21 cellular contexts compared by ENCODE assay signal in genomic region chr1:66562561-66562960, GRCh38. TPM values are rescaled to one million over a fixed set of nuclear protein-coding genes. Genes with fewer than 3 reads are reported as not detected.
DNase-seq lines count a peak whose midpoint lies in the region; FAIRE-seq and TF ChIP-seq lines count a peak whose summit lies in the region.
"Had no signal": no experiment of that assay in that cellular context is flagged by ENCODE, and none has a peak within 500 bp of the region (broad histone marks: within the 10 kb centered on the region; RNA-seq: fewer than 3 reads in every experiment).

No MANE protein-coding gene starts in this region.

- H3K27me3 ChIP-seq in breast epithelium (no peaks in the 10 kb centered on the region), endothelial cell of umbilical vein (ENCODE audit: control insufficient read depth in 2 of 2, insufficient read depth in 2 of 2, low read length in 2 of 2) (no peaks in the 10 kb centered on the region), trophoblast cell (ENCODE audit: insufficient read depth, low read length) (no peaks in the 10 kb centered on the region), transverse colon (no peaks in the 10 kb centered on the region), prostate gland (replicated peaks; ENCODE audit: insufficient read depth) (no peaks in the 10 kb centered on the region), MG63 (no peaks in the 10 kb centered on the region)

- H3K9me3 Mint-ChIP-seq in MCF 10A (ENCODE audit: unreplicated experiment), result no peaks in the 10 kb centered on the region
- H3K9me3 Mint-ChIP-seq: IgD-negative memory B cell had no signal

- H3K79me1 ChIP-seq in trophoblast cell (ENCODE audit: low read length), result peaks cover 4% of the 10 kb centered on the region

- intact Hi-C loops in MCF 10A (cut with micrococcal nuclease) (loop anchor here (5.0 kb wide), 2 partner anchors 310 to 370 kb away; no protein-coding TSS in a partner anchor), breast epithelium (cut with DNase I; ENCODE audit: low total_unique reads) (no loop called here), endothelial cell of umbilical vein (cut with micrococcal nuclease) (loop anchor here (5.0 to 10.0 kb wide), 3 partner anchors 115 to 1138 kb away; partner anchors contain the start of genes LEPR and LEPROT), transverse colon (cut with DNase I; ENCODE audit: low total_unique reads) (no loop called here), prostate gland (cut with DNase I) (no loop called here)

- H3K4me2 ChIP-seq in endothelial cell of umbilical vein (ENCODE audit: insufficient read depth, low read length) (no peak overlapping the region), trophoblast cell (ENCODE audit: low read length) (no peak overlapping the region)

- POLR2A ChIA-PET in MCF 10A (lab: Yijun Ruan, JAX) (interaction anchor here (1.6 kb wide), 1 partner anchor 27 kb away, joined by 3 read pairs; no protein-coding TSS in a partner anchor), endothelial cell of umbilical vein (lab: Charles Lee) (interaction anchor here (1.5 kb wide), 1 partner anchor 59 kb away, joined by 4 read pairs; no protein-coding TSS in a partner anchor)

- TF ChIP-seq EP300 in transverse colon (IDR thresholded peaks at IDR 0.05; ENCODE audit: low read depth), result no peak

- H3K4me1 ChIP-seq in breast epithelium (no peaks in the 10 kb centered on the region), endothelial cell of umbilical vein (ENCODE audit: control insufficient read depth, extremely low read depth, insufficient read depth, low read length) (peaks cover 29% of the 10 kb centered on the region), trophoblast cell (ENCODE audit: control insufficient read depth in 1 of 2, insufficient read depth in 2 of 2, low read length in 2 of 2) (peaks cover 4 to 7% of the 10 kb centered on the region in 2 experiments), transverse colon (peaks cover 0 to 4% (median 0%) of the 10 kb centered on the region in 4 donors), prostate gland (replicated peaks) (no peaks in the 10 kb centered on the region)

- in situ Hi-C loops in transverse colon (cut with MboI; ENCODE audit: low pct_ligation_motif_present in 1 of 4, low pct_unique_long_range_greater_than_20kb in 1 of 4, low sequenced_read_pairs in 3 of 4), result no loop called here

- H3K9ac ChIP-seq in endothelial cell of umbilical vein (replicated peaks; ENCODE audit: extremely low read depth, insufficient read depth, low read length) (peak overlapping the region; percentile 87), trophoblast cell (ENCODE audit: low read length) (no peak overlapping the region)

- BruUV-seq in MCF 10A (replicated peaks; lab: Mats Ljungman, UMichigan) (no TSS peak), endothelial cell of umbilical vein (replicated peaks; lab: Mats Ljungman, UMichigan) (no TSS peak)

- FAIRE-seq in endothelial cell of umbilical vein (lab: Jason Lieb, UNC) (no peak), GM19239 (lab: Jason Lieb, UNC) (no peak)
- FAIRE-seq: TTC549 had no signal

- no peak overlapping the region for H3K14ac ChIP-seq in trophoblast cell (ENCODE audit: low read length)

- H3K18ac ChIP-seq in trophoblast cell (ENCODE audit: low read length), result no peak overlapping the region

- H2AK5ac ChIP-seq in trophoblast cell (ENCODE audit: low read length), result no peak overlapping the region

- H3K36me3 Mint-ChIP-seq in MCF 10A (ENCODE audit: insufficient read depth, unreplicated experiment), result no peaks in the 10 kb centered on the region
- H3K36me3 Mint-ChIP-seq: IgD-negative memory B cell; naive thymus-derived CD8-positive, alpha-beta T cell had no signal

- dilution Hi-C loops in endothelial cell of umbilical vein (cut with MboI; ENCODE audit: extremely low pct_ligation_motif_present, low sequenced_read_pairs), result no loop called here

- no peak overlapping the region for H2AFZ ChIP-seq in endothelial cell of umbilical vein (ENCODE audit: low read depth, low read length)
- H2AFZ ChIP-seq in trophoblast cell (ENCODE audit: insufficient read depth, low read length, poor library complexity), result no peak overlapping the region

- TF ChIP-seq POLR2A in breast epithelium (IDR thresholded peaks at IDR 0.05), result no peak
- TF ChIP-seq POLR2A in endothelial cell of umbilical vein (IDR thresholded peaks at IDR 0.05; ENCODE audit: low read depth, low read length), result no peak
- no peak for TF ChIP-seq POLR2A in transverse colon (IDR thresholded peaks at IDR 0.05)
- no peak for TF ChIP-seq POLR2A in prostate gland (IDR thresholded peaks at IDR 0.05)

- WGBS in trophoblast cell (ENCODE audit: extremely low coverage, insufficient coverage, insufficient read length), result no CpG with 5 or more reads among the region's 3 CpGs
- 63 to 70% methylated on average over 3 of the region's 3 CpGs for WGBS in transverse colon (ENCODE audit: low coverage in 1 of 2), 2 donors
- WGBS in prostate gland, result 57% methylated on average over 3 of the region's 3 CpGs

- no peaks in the 10 kb centered on the region for H3K27me3 Mint-ChIP-seq in MCF 10A (ENCODE audit: insufficient read depth, unreplicated experiment)

- CTCF ChIA-PET in MCF 10A (lab: Yijun Ruan, JAX) (interaction anchor here (1.1 kb wide), 1 partner anchor 19 kb away, joined by 3 read pairs; no protein-coding TSS in a partner anchor), endothelial cell of umbilical vein (lab: Charles Lee) (interaction anchor here (1.4 to 1.5 kb wide), 2 partner anchors 28 to 58 kb away, joined by 4 read pairs; partner anchors contain the start of gene SGIP1)

- H3K4me3 ChIP-seq in breast epithelium, result no peak overlapping the region
- H3K4me3 ChIP-seq in endothelial cell of umbilical vein (replicated peaks in 1 of 3; ENCODE audit: insufficient read depth in 1 of 3, low read depth in 1 of 3, low read length in 3 of 3), result no peak overlapping the region
- no peak overlapping the region for H3K4me3 ChIP-seq in trophoblast cell (ENCODE audit: low read depth, low read length)
- no peak overlapping the region for H3K4me3 ChIP-seq in transverse colon
- H3K4me3 ChIP-seq in prostate gland, result no peak overlapping the region
- H3K4me3 ChIP-seq in MG63, result no peak overlapping the region

- no peak overlapping the region for H2BK5ac ChIP-seq in trophoblast cell (ENCODE audit: low read depth, low read length, poor library complexity)

- H2BK12ac ChIP-seq in trophoblast cell (ENCODE audit: low read length), result no peak overlapping the region

- H3K27ac ChIP-seq in breast epithelium (no peak overlapping the region), endothelial cell of umbilical vein (ENCODE audit: insufficient read depth, low read depth, low read length) (peak overlapping the region; percentile 98), trophoblast cell (ENCODE audit: low read depth, low read length) (no peak overlapping the region), transverse colon (peak overlapping the region; percentile 34 to 56 (median 42)), prostate gland (peak overlapping the region in 1 of 2 donors; percentile 46)

- no peak overlapping the region for H3K4me3 Mint-ChIP-seq in MCF 10A (ENCODE audit: unreplicated experiment)
- H3K4me3 Mint-ChIP-seq: IgD-negative memory B cell; naive thymus-derived CD8-positive, alpha-beta T cell had no signal

- no peak overlapping the region for H4K12ac ChIP-seq in trophoblast cell (ENCODE audit: low read depth, low read length)

- TF ChIP-seq CTCF in MCF 10A (IDR thresholded peaks at IDR 0.05; ENCODE audit: unreplicated experiment) (no peak), breast epithelium (IDR thresholded peaks at IDR 0.05) (no peak), endothelial cell of umbilical vein (IDR thresholded peaks at IDR 0.05; ENCODE audit: extremely low read depth in 1 of 2, insufficient read depth in 1 of 2, low read depth in 1 of 2, low read length in 2 of 2) (no peak), transverse colon (IDR thresholded peaks at IDR 0.05) (no peak), prostate gland (IDR thresholded peaks at IDR 0.05) (no peak)

- DNase-seq in MCF 10A (ENCODE audit: unreplicated experiment) (no peak), breast epithelium (ENCODE audit: low spot score in 2 of 2) (no peak), endothelial cell of umbilical vein (ENCODE audit: low read depth, low spot score) (no peak), trophoblast cell (peak; percentile 56 to 88), transverse colon (no peak), GM19239 (ENCODE audit: insufficient read length, low spot score) (no peak), prostate gland (ENCODE audit: low spot score) (no peak), MG63 (no peak)
- DNase-seq: 8988T; activated CD4-positive, alpha-beta T cell treated with anti-CD3 and anti-CD28 coated beads, Interleukin-2, amount 50 U/mL, for 4 hours; activated T-cell treated with anti-CD3 and anti-CD28 coated beads, Interleukin-2, amount 50 U/mL, for 48 hours; caudate nucleus; DMS79; foreskin melanocyte; naive thymus-derived CD8-positive, alpha-beta T cell; NCI-H2081; NCI-H69; PC-3; stimulated activated CD4-positive, alpha-beta T cell treated with anti-CD3 and anti-CD28 coated beads, Interleukin-1b, Interleukin-23, amount 100 ng/mL, for 48 hours had no signal

- no peaks in the 10 kb centered on the region for H4K20me1 ChIP-seq in endothelial cell of umbilical vein (replicated peaks; ENCODE audit: control insufficient read depth, extremely low read depth, insufficient read depth, low read length)

- no peaks in the 10 kb centered on the region for H3K9me1 ChIP-seq in endothelial cell of umbilical vein (replicated peaks; ENCODE audit: control insufficient read depth, extremely low read depth, insufficient read depth, low read length)

- H3K36me3 ChIP-seq in breast epithelium, result no peaks in the 10 kb centered on the region
- H3K36me3 ChIP-seq in endothelial cell of umbilical vein (ENCODE audit: control insufficient read depth in 2 of 2, extremely low read depth in 1 of 2, insufficient read depth in 2 of 2, low read length in 2 of 2), result no peaks in the 10 kb centered on the region
- no peaks in the 10 kb centered on the region for H3K36me3 ChIP-seq in trophoblast cell (ENCODE audit: control insufficient read depth in 1 of 2, insufficient read depth in 2 of 2, low read length in 2 of 2)
- H3K36me3 ChIP-seq in transverse colon, result no peaks in the 10 kb centered on the region
- no peaks in the 10 kb centered on the region for H3K36me3 ChIP-seq in prostate gland
- H3K36me3 ChIP-seq in MG63, result no peaks in the 10 kb centered on the region

- H3K4me1 Mint-ChIP-seq in MCF 10A (ENCODE audit: insufficient read depth, unreplicated experiment), result peaks cover 35% of the 10 kb centered on the region
- H3K4me1 Mint-ChIP-seq: IgD-negative memory B cell; naive thymus-derived CD8-positive, alpha-beta T cell had no signal

- H4K91ac ChIP-seq in trophoblast cell (ENCODE audit: low read depth, low read length), result no peak overlapping the region

- no peak overlapping the region for H3K23ac ChIP-seq in trophoblast cell (ENCODE audit: low read length)

- H3K27ac Mint-ChIP-seq in MCF 10A (ENCODE audit: low read depth, unreplicated experiment), result peak overlapping the region; percentile 95
- H3K27ac Mint-ChIP-seq: IgD-negative memory B cell; naive thymus-derived CD8-positive, alpha-beta T cell had no signal

- H3K9me3 ChIP-seq in breast epithelium (no peaks in the 10 kb centered on the region), endothelial cell of umbilical vein (replicated peaks; ENCODE audit: control insufficient read depth, insufficient read depth, low read length) (no peaks in the 10 kb centered on the region), trophoblast cell (ENCODE audit: insufficient read depth, low read depth, low read length) (no peaks in the 10 kb centered on the region), transverse colon (no peaks in the 10 kb centered on the region), prostate gland (no peaks in the 10 kb centered on the region), MG63 (0 out of 2 replicates have a peak, but pooled peaks cover 3% of the 10 kb centered on the region)

- H3K79me2 ChIP-seq in endothelial cell of umbilical vein (ENCODE audit: control insufficient read depth, insufficient read depth, low read length) (no peaks in the 10 kb centered on the region), trophoblast cell (ENCODE audit: control insufficient read depth, insufficient read depth, low read length, poor library complexity) (no peaks in the 10 kb centered on the region)

- no peak overlapping the region for H4K8ac ChIP-seq in trophoblast cell (ENCODE audit: low read depth, low read length)

- no peak overlapping the region for H3K4ac ChIP-seq in trophoblast cell (ENCODE audit: low read depth, low read length)

- no peak overlapping the region for H2BK120ac ChIP-seq in trophoblast cell (ENCODE audit: insufficient read depth, low read length, poor library complexity)

RNA-seq across cellular contexts. Expression of gene SGIP1, which starts 28.6 kb away (rescaled TPM):
- total RNA-seq in MCF 10A (2022) (not detected in 2 replicates), breast epithelium (1 to 10 TPM; 3.1 to 6.6 (median 3.5) TPM), endothelial cell of umbilical vein (51.0 and 68.9 TPM in 2 replicates), transverse colon (1 to 10 TPM in 2 of 4 donors, not detected in 2; 1.4 to 1.8 TPM), prostate gland (10 to 100 TPM in 1 of 2 donors, under 1 TPM in 1; 0.59 to 38.4 TPM)
- 30.4 and 30.9 TPM in 2 replicates for polyA plus RNA-seq in endothelial cell of umbilical vein
- polyA plus RNA-seq in endothelial cell of umbilical vein (2011; cell fraction: cytosol; rRNA removed), result 11.2 and 13.2 TPM in 2 replicates
- 121 and 134 TPM in 2 replicates for polyA plus RNA-seq in endothelial cell of umbilical vein (2011; cell fraction: nucleus; rRNA removed)
- 17.7 and 26.2 TPM in 2 replicates for polyA plus RNA-seq in endothelial cell of umbilical vein (2012)
- 102 and 106 TPM in 2 replicates for polyA minus RNA-seq in endothelial cell of umbilical vein
- polyA minus RNA-seq in endothelial cell of umbilical vein (2011; cell fraction: cytosol; rRNA and poly(A)+ RNA removed), result not detected
- polyA minus RNA-seq in endothelial cell of umbilical vein (2011; cell fraction: nucleus; rRNA and poly(A)+ RNA removed), result 283 and 309 TPM in 2 replicates
- 0.62 and 0.65 TPM in 2 replicates for polyA plus RNA-seq in trophoblast cell (2013)
- not detected in 2 replicates for total RNA-seq in MG63 (2014; rRNA removed; shearing (Covaris generic); ENCODE audit: low replicate concordance)
- total RNA-seq: naive thymus-derived CD8-positive, alpha-beta T cell; PC-3 had no signal
- polyA plus RNA-seq: naive thymus-derived CD8-positive, alpha-beta T cell had no signal

Comparison
In these comparisons a context has a peak if more than half of its experiments do, and no peak if none do; other contexts are left out.
1. intact Hi-C loops: an anchor here in MCF 10A (5.0 kb wide) and endothelial cell of umbilical vein (5.0 to 10.0 kb wide); none called in breast epithelium, transverse colon and prostate gland.
2. DNase-seq: peak in trophoblast cell (2 of 2); none in MCF 10A (single experiment), breast epithelium (0 of 2), endothelial cell of umbilical vein (single experiment), transverse colon (single experiment), GM19239 (single experiment), prostate gland (single experiment) and MG63 (single experiment).
3. H3K27ac ChIP-seq: peak in endothelial cell of umbilical vein (single experiment) and transverse colon (4 of 4); none in breast epithelium (0 of 2) and trophoblast cell (single experiment).